Comparison of ENCODE assay signal across 9 cellular contexts in genomic region chr5:1644810-1645571, GRCh38.
DNase-seq lines count a peak whose midpoint lies in the region; ATAC-seq and TF ChIP-seq lines count a peak whose summit lies in the region.
"Had no signal": no experiment of that assay in that cellular context is flagged by ENCODE, and none has a peak within 500 bp of the region (broad histone marks: within the 10 kb centered on the region; RNA-seq: fewer than 3 reads in every experiment).

No MANE protein-coding gene starts in this region.

- H3K27me3 ChIP-seq in H9 (ENCODE audit: insufficient read depth, low read length) (peaks cover 10% of the 10 kb centered on the region; the same call in 1 of the 2 replicates), uterus (peaks cover 8 to 19% of the 10 kb centered on the region in 2 donors)

- peak in 1 of 2 donors; percentile 12 for TF ChIP-seq POLR2A in uterus (IDR thresholded peaks at IDR 0.05)

- H3K27ac ChIP-seq in H9 (ENCODE audit: insufficient read length, low read depth, low read length) (no peak overlapping the region), uterus (no peak overlapping the region)

- CTCF ChIA-PET in T-cell (lab: Charles Lee): interaction anchor here (0.5 to 2.5 kb wide), 15 partner anchors 24 to 1247 kb away, joined by 3 to 16 read pairs (median 4); no protein-coding TSS in a partner anchor

- no peak overlapping the region for H2BK20ac ChIP-seq in H9 (ENCODE audit: low read depth, low read length, poor library complexity, severe bottlenecking)

- peak; percentile 93 for TF ChIP-seq CTCF in H9 (conservative IDR thresholded peaks at IDR 0.05)
- peak; percentile 83 to 91 (median 88) for TF ChIP-seq CTCF in uterus (IDR thresholded peaks at IDR 0.05)

- WGBS in H9 (ENCODE audit: extremely low coverage, insufficient read length, low lambda C conversion rate): no CpG with 5 or more reads among the region's 52 CpGs

- no peak overlapping the region for H3K23ac ChIP-seq in H9 (ENCODE audit: insufficient read length, low read depth, low read length)

- POLR2A ChIA-PET in T-cell (lab: Charles Lee): no interaction called here

- no peak overlapping the region for H4K5ac ChIP-seq in H9 (ENCODE audit: insufficient read length, low read depth, low read length)

- DNase-seq in EH (ENCODE audit: low read depth) (peak; percentile 82), H9 (peak; percentile 90), NCI-H1105 (lab: John Stamatoyannopoulos, UW) (peak; percentile 85), T-cell (peak; percentile 38 to 83 (median 72)), amniotic epithelial cell (ENCODE audit: low read depth) (peak; percentile 61), left ventricle myocardium superior (peak; percentile 90), pulmonary artery endothelial cell (ENCODE audit: low read depth, low spot score) (peak; percentile 57), uterus (peak; percentile 70 to 83)

- no peak overlapping the region for H3K4ac ChIP-seq in H9 (ENCODE audit: low read depth, low read length)

- H3K4me1 Mint-ChIP-seq in H9 (peaks cover 29 to 34% of the 10 kb centered on the region in 2 experiments), T-cell (peaks cover 10 to 18% (median 10%) of the 10 kb centered on the region in 3 donors)

- no peaks in the 10 kb centered on the region for H3K9me3 Mint-ChIP-seq in H9
- H3K9me3 Mint-ChIP-seq in T-cell: no peaks in the 10 kb centered on the region
- H3K9me3 Mint-ChIP-seq: stimulated activated naive CD8-positive, alpha-beta T cell treated with anti-CD3 and anti-CD28 coated beads, Interleukin-15, Interleukin-2, amounts not matched to agents 100 ng/mL and 50 ng/mL, for 24 hours had no signal

- H3K4me2 ChIP-seq in H9 (ENCODE audit: insufficient read depth, insufficient read length, low read length): peak overlapping the region; percentile 65

- H3K79me2 ChIP-seq in H9 (ENCODE audit: insufficient read depth, low read length): no peaks in the 10 kb centered on the region

- H3K27ac Mint-ChIP-seq in H9: no peak overlapping the region
- H3K27ac Mint-ChIP-seq in T-cell: no peak overlapping the region
- H3K27ac Mint-ChIP-seq: stimulated activated naive CD8-positive, alpha-beta T cell treated with anti-CD3 and anti-CD28 coated beads, Interleukin-15, Interleukin-2, amounts not matched to agents 100 ng/mL and 50 ng/mL, for 24 hours had no signal

- H3K4me3 ChIP-seq in uterus: peak overlapping the region in 1 of 2 donors; percentile 30

- no peak overlapping the region for H2AK5ac ChIP-seq in H9 (ENCODE audit: insufficient read length, low read length)

- no peak overlapping the region for H3K9ac ChIP-seq in H9 (ENCODE audit: extremely low read depth, insufficient read length, low read length)

- no peak overlapping the region for H2BK12ac ChIP-seq in H9 (ENCODE audit: insufficient read length, low read depth, low read length)

- no peaks in the 10 kb centered on the region for H3K36me3 ChIP-seq in uterus

- no peaks in the 10 kb centered on the region for H4K20me1 ChIP-seq in H9 (ENCODE audit: control insufficient read depth, insufficient read depth, insufficient read length)

- no peak overlapping the region for H2BK5ac ChIP-seq in H9 (ENCODE audit: insufficient read length, low read length)

- peaks cover 2% of the 10 kb centered on the region; the same call in 1 of the 2 replicates for H3K4me1 ChIP-seq in H9 (ENCODE audit: insufficient read depth, low read length)
- H3K4me1 ChIP-seq in uterus: no peaks in the 10 kb centered on the region

- no peak overlapping the region for H2BK15ac ChIP-seq in H9 (ENCODE audit: low read depth, low read length)

- H3K27me3 Mint-ChIP-seq in H9 (ENCODE audit: low read depth): peaks cover 70% of the 10 kb centered on the region
- peaks cover 26 to 54% of the 10 kb centered on the region in 2 donors for H3K27me3 Mint-ChIP-seq in T-cell

- no peaks in the 10 kb centered on the region for H3K23me2 ChIP-seq in H9 (ENCODE audit: insufficient read length, low read depth, low read length, poor library complexity, severe bottlenecking)

- H3K4me3 Mint-ChIP-seq in H9: peak overlapping the region; percentile 53 to 74
- H3K4me3 Mint-ChIP-seq in T-cell: peak overlapping the region in 1 of 3 donors; percentile 30
- H3K4me3 Mint-ChIP-seq: stimulated activated naive CD8-positive, alpha-beta T cell treated with anti-CD3 and anti-CD28 coated beads, Interleukin-15, Interleukin-2, amounts not matched to agents 100 ng/mL and 50 ng/mL, for 24 hours had no signal

- H3K9me3 ChIP-seq in H9 (ENCODE audit: control insufficient read depth, low read depth, low read length) (no peaks in the 10 kb centered on the region), uterus (no peaks in the 10 kb centered on the region)

- no peak overlapping the region for H3T11ph ChIP-seq in H9 (ENCODE audit: low read length)

- no peak overlapping the region for H4K8ac ChIP-seq in H9 (replicated peaks; ENCODE audit: insufficient read length, low read depth, low read length)

- intact Hi-C loops in left ventricle myocardium superior (cut with micrococcal nuclease) (loop anchor here (10.0 kb wide), 1 partner anchor 660 kb away; no protein-coding TSS in a partner anchor), uterus (cut with DNase I; ENCODE audit: low total_unique reads) (loop anchor here (10.0 kb wide), 1 partner anchor 480 kb away; no protein-coding TSS in a partner anchor)

- no peaks in the 10 kb centered on the region for H3K79me1 ChIP-seq in H9 (ENCODE audit: insufficient read depth, low read depth, low read length, poor library complexity, severe bottlenecking)

- H2BK120ac ChIP-seq in H9 (ENCODE audit: low read depth, low read length, poor library complexity, severe bottlenecking): no peak overlapping the region

- H3K36me3 Mint-ChIP-seq in H9 (ENCODE audit: insufficient read depth in 1 of 3, low read depth in 3 of 3): no peaks in the 10 kb centered on the region
- no peaks in the 10 kb centered on the region for H3K36me3 Mint-ChIP-seq in T-cell

- peak; percentile 88 to 92 (median 88) for ATAC-seq in T-cell (replicated peaks in 1 of 4)
- peak; percentile 94 for ATAC-seq in left ventricle myocardium superior

- no peak overlapping the region for H3K14ac ChIP-seq in H9 (ENCODE audit: insufficient read depth, low read length)

- no peak overlapping the region for H3K56ac ChIP-seq in H9 (ENCODE audit: insufficient read length, low read depth, low read length)

- H4K91ac ChIP-seq in H9 (ENCODE audit: insufficient read length, low read depth, low read length): no peak overlapping the region

- H2AFZ ChIP-seq in H9 (ENCODE audit: low read length): no peak overlapping the region

- H3K18ac ChIP-seq in H9 (ENCODE audit: insufficient read length, low read depth, low read length): no peak overlapping the region
